20 cellular contexts compared by ENCODE assay signal in genomic region chr2:63696496-63696895, GRCh38.
"Had no signal": no experiment of that assay in that cellular context is flagged by ENCODE, and none has a peak within 500 bp of the region (broad histone marks: within the 10 kb centered on the region; RNA-seq: fewer than 3 reads in every experiment).

No MANE protein-coding gene starts in this region.

- H3K36me3 ChIP-seq: adrenal gland, esophagus squamous epithelium, ovary, tibial nerve, vagina had no signal

- H3K4me1 Mint-ChIP-seq: activated B cell treated with CpG ODN at 0.5 μM for 24 hours; activated naive CD4-positive, alpha-beta T cell treated with anti-CD3 and anti-CD28 coated beads, Interleukin-2, amount 50 U/mL, for 24 hours; central memory CD8-positive, alpha-beta T cell; naive B cell; stimulated activated effector memory CD8-positive, alpha-beta T cell treated with anti-CD3 and anti-CD28 coated beads, Interleukin-12 subunit alpha, Interleukin-12 subunit beta, amount 100 ng/mL, for 72 hours had no signal

- H3K4me3 ChIP-seq: adrenal gland, body of pancreas, esophagus squamous epithelium, ovary, tibial nerve, vagina had no signal

- H3K4me3 Mint-ChIP-seq: activated B cell treated with CpG ODN at 0.5 μM for 24 hours; activated CD4-positive, alpha-beta T cell treated with anti-CD3 and anti-CD28 coated beads, Interleukin-2, amount 10 ng/mL, durations not matched to agents 24 days and 14 days; activated CD8-positive, alpha-beta T cell treated with anti-CD3 and anti-CD28 coated beads, Interleukin-2, amount 10 ng/mL, durations not matched to agents 7 days and 5 days; activated naive CD4-positive, alpha-beta T cell treated with anti-CD3 and anti-CD28 coated beads, Interleukin-2, amount 50 U/mL, for 24 hours; central memory CD8-positive, alpha-beta T cell; naive B cell; stimulated activated effector memory CD8-positive, alpha-beta T cell treated with anti-CD3 and anti-CD28 coated beads, Interleukin-12 subunit alpha, Interleukin-12 subunit beta, amount 100 ng/mL, for 72 hours had no signal

- DNase-seq: activated B cell treated with CpG ODN at 0.5 μM for 24 hours; activated CD4-positive, alpha-beta T cell treated with anti-CD3 and anti-CD28 coated beads, Interleukin-2, amount 10 ng/mL, durations not matched to agents 24 days and 14 days; activated CD8-positive, alpha-beta memory T cell treated with anti-CD3 and anti-CD28 coated beads, Interleukin-2, amount 50 U/mL, for 4 hours; activated CD8-positive, alpha-beta T cell treated with anti-CD3 and anti-CD28 coated beads, Interleukin-2, amount 10 ng/mL, durations not matched to agents 7 days and 5 days; activated effector memory CD4-positive, alpha-beta T cell treated with anti-CD3 and anti-CD28 coated beads, Interleukin-2, amount 50 U/mL, for 16 hours; activated T-cell treated with anti-CD3 and anti-CD28 coated beads, Interleukin-2, amount 50 U/mL, for 48 hours; adrenal gland; body of pancreas; cortex of kidney; effector CD4-positive, alpha-beta T cell; esophagus squamous epithelium; left colon; naive B cell; ovary; T-helper 2 cell had no signal

- H3K9me3 ChIP-seq: adrenal gland, body of pancreas, esophagus squamous epithelium, ovary, tibial nerve, vagina had no signal

- ATAC-seq: activated CD8-positive, alpha-beta T cell treated with anti-CD3 and anti-CD28 coated beads, Interleukin-2, amount 10 ng/mL, durations not matched to agents 7 days and 5 days; body of pancreas; left colon; stimulated activated effector memory CD8-positive, alpha-beta T cell treated with anti-CD3 and anti-CD28 coated beads, Interleukin-12 subunit alpha, Interleukin-12 subunit beta, amount 100 ng/mL, for 72 hours had no signal

- H3K27ac Mint-ChIP-seq: activated B cell treated with CpG ODN at 0.5 μM for 24 hours; activated CD4-positive, alpha-beta T cell treated with anti-CD3 and anti-CD28 coated beads, Interleukin-2, amount 10 ng/mL, durations not matched to agents 24 days and 14 days; activated CD8-positive, alpha-beta T cell treated with anti-CD3 and anti-CD28 coated beads, Interleukin-2, amount 10 ng/mL, durations not matched to agents 7 days and 5 days; activated naive CD4-positive, alpha-beta T cell treated with anti-CD3 and anti-CD28 coated beads, Interleukin-2, amount 50 U/mL, for 24 hours; naive B cell; stimulated activated effector memory CD8-positive, alpha-beta T cell treated with anti-CD3 and anti-CD28 coated beads, Interleukin-12 subunit alpha, Interleukin-12 subunit beta, amount 100 ng/mL, for 72 hours had no signal

- H3K27ac ChIP-seq: adrenal gland, body of pancreas, esophagus squamous epithelium, ovary, tibial nerve, vagina had no signal

- H3K27me3 ChIP-seq: adrenal gland, body of pancreas, esophagus squamous epithelium, ovary, tibial nerve, vagina had no signal

- H3K27me3 Mint-ChIP-seq: activated B cell treated with CpG ODN at 0.5 μM for 24 hours; activated naive CD4-positive, alpha-beta T cell treated with anti-CD3 and anti-CD28 coated beads, Interleukin-2, amount 50 U/mL, for 24 hours; central memory CD8-positive, alpha-beta T cell; naive B cell had no signal

- H3K9me3 Mint-ChIP-seq: activated B cell treated with CpG ODN at 0.5 μM for 24 hours; activated CD4-positive, alpha-beta T cell treated with anti-CD3 and anti-CD28 coated beads, Interleukin-2, amount 10 ng/mL, durations not matched to agents 24 days and 14 days; activated naive CD4-positive, alpha-beta T cell treated with anti-CD3 and anti-CD28 coated beads, Interleukin-2, amount 50 U/mL, for 24 hours; central memory CD8-positive, alpha-beta T cell; naive B cell; stimulated activated effector memory CD8-positive, alpha-beta T cell treated with anti-CD3 and anti-CD28 coated beads, Interleukin-12 subunit alpha, Interleukin-12 subunit beta, amount 100 ng/mL, for 72 hours had no signal

- H3K4me1 ChIP-seq: adrenal gland, tibial nerve had no signal
